In genomic region chr15:99060186-99060585, GRCh38 we compare ENCODE assay signal across 9 cellular contexts. TPM values are rescaled to one million over a fixed set of nuclear protein-coding genes. Genes with fewer than 3 reads are reported as not detected.
"Had no signal": no experiment of that assay in that cellular context is flagged by ENCODE, and none has a peak within 500 bp of the region (broad histone marks: within the 10 kb centered on the region; RNA-seq: fewer than 3 reads in every experiment).

No MANE protein-coding gene starts in this region.

RNA-seq across cellular contexts. Expression of gene PGPEP1L, which starts 52.6 kb away (rescaled TPM):
- total RNA-seq: activated CD4-positive, alpha-beta memory T cell treated with anti-CD3 and anti-CD28 coated beads for 36 hours; endodermal cell; esophagus squamous epithelium; lung microvascular endothelial cell; mesenteric fat pad; mucosa of descending colon; pulmonary artery endothelial cell; T-helper 1 cell treated with Interleukin-12 subunit alpha and Interleukin-12 subunit beta and Interleukin-4 antibody, amounts not matched to agents 30 ng/mL and 1 ng/mL, for 36 hours; transverse colon had no signal
